1 cellular context compared by ENCODE assay signal in genomic region chr2:31764169-31764568, GRCh38.
TF ChIP-seq lines count a peak whose summit lies in the region.

No MANE protein-coding gene starts in this region.

TF ChIP-seq in WTC11, 78 proteins besides CTCF, POLR2A, EP300 and RAD21 (continued from another document):
- TF ChIP-seq ZBTB43 (CRISPR knock-in tag; IDR thresholded peaks at IDR 0.05) (no peak), ATF2 (CRISPR knock-in tag; IDR thresholded peaks at IDR 0.05; ENCODE audit: borderline replicate concordance, low read depth) (no peak)
